Comparison of ENCODE assay signal across 23 cellular contexts in genomic region chr3:66353530-66353929, GRCh38.
A peak's percentile ranks its signal among the peaks of the same experiment; 100 is the strongest.
DNase-seq lines count a peak whose midpoint lies in the region; ATAC-seq, FAIRE-seq and TF ChIP-seq lines count a peak whose summit lies in the region.
"Had no signal": no experiment of that assay in that cellular context is flagged by ENCODE, and none has a peak within 500 bp of the region (broad histone marks: within the 10 kb centered on the region; RNA-seq: fewer than 3 reads in every experiment).

No MANE protein-coding gene starts in this region.

- no peaks in the 10 kb centered on the region for H3K9me1 ChIP-seq in K562 (ENCODE audit: control insufficient read depth, insufficient read depth, low read length)

- no peaks in the 10 kb centered on the region for H3K27me3 Mint-ChIP-seq in H9 (ENCODE audit: low read depth)
- no peaks in the 10 kb centered on the region for H3K27me3 Mint-ChIP-seq in activated CD8-positive, alpha-beta T cell treated with anti-CD3 and anti-CD28 coated beads, Interleukin-2, amount 10 ng/mL, durations not matched to agents 7 days and 5 days (ENCODE audit: low read depth)
- H3K27me3 Mint-ChIP-seq: activated naive CD8-positive, alpha-beta T cell; activated T-cell treated with anti-CD3 and anti-CD28 coated beads, Interleukin-2, amount 50 U/mL, for 24 hours had no signal

- in situ Hi-C loops in K562 (cut with MboI) = no loop called here

- H3K4ac ChIP-seq in H9 (ENCODE audit: low read depth, low read length) = no peak overlapping the region

- FAIRE-seq in K562 (lab: Jason Lieb, UNC) (no peak), urothelium cell line (lab: Jason Lieb, UNC) (no peak)
- FAIRE-seq: GM12878 had no signal

- WGBS in H9 (ENCODE audit: extremely low coverage, insufficient read length, low lambda C conversion rate) = no CpG with 5 or more reads among the region's 6 CpGs
- 18% methylated on average over 5 of the region's 6 CpGs for WGBS in K562 (ENCODE audit: insufficient coverage, low coverage, missing lambda C conversion rate)
- 52 to 65% methylated on average over 6 of the region's 6 CpGs for WGBS in sigmoid colon, 2 donors

- H3K4me1 ChIP-seq in H9 (ENCODE audit: insufficient read depth, low read length) (no peaks in the 10 kb centered on the region), K562 (replicated peaks in 1 of 2; ENCODE audit: control insufficient read depth in 2 of 2, insufficient read depth in 2 of 2, low read length in 2 of 2) (no peaks in the 10 kb centered on the region), sigmoid colon (peaks cover 0 to 20% (median 11%) of the 10 kb centered on the region in 4 donors)
- H3K4me1 ChIP-seq: neural progenitor cell had no signal

- H2BK15ac ChIP-seq in H9 (ENCODE audit: low read depth, low read length) = no peak overlapping the region

- no peak overlapping the region for H3K4me2 ChIP-seq in H9 (ENCODE audit: insufficient read depth, insufficient read length, low read length)
- H3K4me2 ChIP-seq in K562 (ENCODE audit: insufficient read depth, low read length) = no peak overlapping the region
- H3K4me2 ChIP-seq: neural progenitor cell had no signal

- no peaks in the 10 kb centered on the region for H3K36me3 ChIP-seq in K562 (ENCODE audit: control insufficient read depth, insufficient read depth, low read length)
- no peaks in the 10 kb centered on the region for H3K36me3 ChIP-seq in sigmoid colon
- H3K36me3 ChIP-seq: neural progenitor cell had no signal

- H3K4me3 ChIP-seq in K562 (no peak overlapping the region), sigmoid colon (no peak overlapping the region)
- H3K4me3 ChIP-seq: GM12878, lung, neural progenitor cell, skin epidermis had no signal

- peaks cover 5 to 8% of the 10 kb centered on the region in 2 experiments; a peak in 3 of 4 replicates for H3K4me1 Mint-ChIP-seq in H9
- H3K4me1 Mint-ChIP-seq in activated CD8-positive, alpha-beta T cell treated with anti-CD3 and anti-CD28 coated beads, Interleukin-2, amount 10 ng/mL, durations not matched to agents 7 days and 5 days (ENCODE audit: low read depth) = peaks cover 15% of the 10 kb centered on the region

- BruUV-seq in K562 (replicated peaks; lab: Mats Ljungman, UMichigan) = no TSS peak

- no peaks in the 10 kb centered on the region for H3K9me3 Mint-ChIP-seq in H9
- H3K9me3 Mint-ChIP-seq in activated CD8-positive, alpha-beta T cell treated with anti-CD3 and anti-CD28 coated beads, Interleukin-2, amount 10 ng/mL, durations not matched to agents 7 days and 5 days (ENCODE audit: insufficient read depth) = no peaks in the 10 kb centered on the region
- H3K9me3 Mint-ChIP-seq: activated T-cell treated with anti-CD3 and anti-CD28 coated beads, Interleukin-2, amount 50 U/mL, for 24 hours; neural progenitor cell had no signal

- peak overlapping the region; percentile 71 for H3T11ph ChIP-seq in H9 (ENCODE audit: low read length)

- ATAC-seq in K562 = no peak; the same call in 2 of the 3 replicates
- peak; percentile 85 for ATAC-seq in left ventricle myocardium superior
- ATAC-seq in activated CD8-positive, alpha-beta T cell treated with anti-CD3 and anti-CD28 coated beads, Interleukin-2, amount 10 ng/mL, durations not matched to agents 7 days and 5 days = no peak
- ATAC-seq: GM12878 had no signal

- TF ChIP-seq EP300 in K562 (IDR thresholded peaks at IDR 0.05; ENCODE audit: low read length) (no peak), sigmoid colon (IDR thresholded peaks at IDR 0.05) (no peak)

- H4K91ac ChIP-seq in H9 (ENCODE audit: insufficient read length, low read depth, low read length) = no peak overlapping the region

- no peak overlapping the region for H3K9ac ChIP-seq in H9 (ENCODE audit: extremely low read depth, insufficient read length, low read length)
- no peak overlapping the region for H3K9ac ChIP-seq in K562 (ENCODE audit: insufficient read depth in 1 of 2, low read depth in 2 of 2, low read length in 2 of 2)
- H3K9ac ChIP-seq: neural progenitor cell had no signal

- no peak overlapping the region for H2BK12ac ChIP-seq in H9 (ENCODE audit: insufficient read length, low read depth, low read length)

- H3K79me2 ChIP-seq in H9 (ENCODE audit: insufficient read depth, low read length) (no peaks in the 10 kb centered on the region), K562 (ENCODE audit: control insufficient read depth, insufficient read depth, low read length) (no peaks in the 10 kb centered on the region)

- no peak overlapping the region for H3K23ac ChIP-seq in H9 (ENCODE audit: insufficient read length, low read depth, low read length)

- TF ChIP-seq CTCF in H9 (conservative IDR thresholded peaks at IDR 0.05) (no peak), K562 (IDR thresholded peaks at IDR 0.05 in 2 of 3, conservative IDR thresholded peaks at IDR 0.05 in 1 of 3; ENCODE audit: insufficient read depth in 2 of 3, low read depth in 1 of 3, low read length in 3 of 3) (no peak), sigmoid colon (IDR thresholded peaks at IDR 0.05) (no peak)

- H3K4me3 Mint-ChIP-seq in H9 = no peak overlapping the region
- no peak overlapping the region for H3K4me3 Mint-ChIP-seq in activated CD8-positive, alpha-beta T cell treated with anti-CD3 and anti-CD28 coated beads, Interleukin-2, amount 10 ng/mL, durations not matched to agents 7 days and 5 days
- H3K4me3 Mint-ChIP-seq: activated naive CD8-positive, alpha-beta T cell; activated T-cell treated with anti-CD3 and anti-CD28 coated beads, Interleukin-2, amount 50 U/mL, for 24 hours; neural progenitor cell had no signal

- intact Hi-C loops in K562 (cut with micrococcal nuclease) (no loop called here), left ventricle myocardium superior (cut with micrococcal nuclease) (no loop called here), sigmoid colon (cut with DNase I) (no loop called here)

- no peak overlapping the region; a peak in 1 of 7 replicates for H3K27ac Mint-ChIP-seq in H9
- H3K27ac Mint-ChIP-seq in activated CD8-positive, alpha-beta T cell treated with anti-CD3 and anti-CD28 coated beads, Interleukin-2, amount 10 ng/mL, durations not matched to agents 7 days and 5 days = no peak overlapping the region
- H3K27ac Mint-ChIP-seq: activated naive CD8-positive, alpha-beta T cell; activated T-cell treated with anti-CD3 and anti-CD28 coated beads, Interleukin-2, amount 50 U/mL, for 24 hours; neural progenitor cell had no signal

- TF ChIP-seq POLR2A in K562 (conservative IDR thresholded peaks at IDR 0.05) (no peak), sigmoid colon (IDR thresholded peaks at IDR 0.05) (no peak)

- CTCF ChIA-PET in K562 (lab: Yijun Ruan, JAX; ENCODE audit: low intra/inter-chr PET ratio) = no interaction called here
- CTCF ChIA-PET in activated CD8-positive, alpha-beta T cell treated with anti-CD3 and anti-CD28 coated beads, Interleukin-2, amount 10 ng/mL, durations not matched to agents 7 days and 5 days (lab: Charles Lee) = interaction anchor here (1.4 to 4.0 kb wide), 2 partner anchors 11 to 24 kb away, joined by 4 to 22 read pairs; no protein-coding TSS in a partner anchor

- no peaks in the 10 kb centered on the region for H3K79me1 ChIP-seq in H9 (ENCODE audit: insufficient read depth, low read depth, low read length, poor library complexity, severe bottlenecking)

- no peak overlapping the region for H3K18ac ChIP-seq in H9 (ENCODE audit: insufficient read length, low read depth, low read length)

- DNase-seq in H9 (no peak), K562 (ENCODE audit: extremely low read depth in 1 of 4, low spot score in 3 of 4) (peak in 1 of 4 experiments; percentile 26), left ventricle myocardium superior (no peak), sigmoid colon (no peak), NCI-H1417 treated with DMSO at 0.1 percent for 48 hours (lab: John Stamatoyannopoulos, UW) (no peak), urothelium cell line (ENCODE audit: low spot score) (no peak)
- DNase-seq in activated CD8-positive, alpha-beta T cell treated with anti-CD3 and anti-CD28 coated beads, Interleukin-2, amount 10 ng/mL, durations not matched to agents 7 days and 5 days = no peak
- DNase-seq: activated CD4-positive, alpha-beta T cell treated with anti-CD3 and anti-CD28 coated beads, Interleukin-2, amount 50 U/mL, for 1 hour; activated T-cell treated with anti-CD3 and anti-CD28 coated beads, Interleukin-2, amount 50 U/mL, for 24 hours; C1 segment of cervical spinal cord; cerebellar nuclear complex; KBM-7; NCI-H1105 treated with DMSO at 0.1 percent for 48 hours; NCI-H446; SIG-M5; stimulated activated naive CD4-positive, alpha-beta T cell; T-helper 9 cell had no signal

- H3K27ac ChIP-seq in H9 (ENCODE audit: insufficient read length, low read depth, low read length) (no peak overlapping the region), K562 (ENCODE audit: extremely low read depth, low read depth, low read length) (no peak overlapping the region), sigmoid colon (peak overlapping the region in 3 of 4 donors; percentile 17 to 45 (median 33))
- H3K27ac ChIP-seq: epithelial cell of prostate, neural progenitor cell, skin epidermis had no signal

- H3K14ac ChIP-seq in H9 (ENCODE audit: insufficient read depth, low read length) = no peak overlapping the region

- no peaks in the 10 kb centered on the region for H4K20me1 ChIP-seq in H9 (ENCODE audit: control insufficient read depth, insufficient read depth, insufficient read length)
- H4K20me1 ChIP-seq in K562 (replicated peaks; ENCODE audit: control insufficient read depth, insufficient read depth, low read length) = no peaks in the 10 kb centered on the region; the same call in 1 of the 2 replicates

- H2BK120ac ChIP-seq in H9 (ENCODE audit: low read depth, low read length, poor library complexity, severe bottlenecking) = no peak overlapping the region

- no peaks in the 10 kb centered on the region for H3K9me3 ChIP-seq in H9 (ENCODE audit: control insufficient read depth, low read depth, low read length)
- H3K9me3 ChIP-seq in K562 (replicated peaks; ENCODE audit: control insufficient read depth, insufficient read depth, low read depth, low read length) = no peaks in the 10 kb centered on the region
- H3K9me3 ChIP-seq in sigmoid colon = no peaks in the 10 kb centered on the region

- no peaks in the 10 kb centered on the region for H3K23me2 ChIP-seq in H9 (ENCODE audit: insufficient read length, low read depth, low read length, poor library complexity, severe bottlenecking)

- no peak overlapping the region for H4K8ac ChIP-seq in H9 (replicated peaks; ENCODE audit: insufficient read length, low read depth, low read length)

- no peak overlapping the region for H2BK5ac ChIP-seq in H9 (ENCODE audit: insufficient read length, low read length)

- no peak overlapping the region for H2AFZ ChIP-seq in H9 (ENCODE audit: low read length)
- H2AFZ ChIP-seq in K562 (ENCODE audit: low read depth, low read length) = no peak overlapping the region
- H2AFZ ChIP-seq: neural progenitor cell had no signal

- H3K56ac ChIP-seq in H9 (ENCODE audit: insufficient read length, low read depth, low read length) = no peak overlapping the region

- H3K27me3 ChIP-seq in H9 (ENCODE audit: insufficient read depth, low read length) (no peaks in the 10 kb centered on the region), K562 (ENCODE audit: control insufficient read depth in 2 of 2, insufficient read depth in 2 of 2, low read length in 2 of 2) (no peaks in the 10 kb centered on the region), sigmoid colon (no peaks in the 10 kb centered on the region)
- H3K27me3 ChIP-seq: neural progenitor cell had no signal

- POLR2A ChIA-PET in K562 (lab: Yijun Ruan, JAX) = interaction anchor here (0.6 kb wide), 1 partner anchor 475 kb away, joined by 3 read pairs; no protein-coding TSS in a partner anchor
- POLR2A ChIA-PET in activated CD8-positive, alpha-beta T cell treated with anti-CD3 and anti-CD28 coated beads, Interleukin-2, amount 10 ng/mL, durations not matched to agents 7 days and 5 days (lab: Charles Lee) = no interaction called here

- no peaks in the 10 kb centered on the region for H3K36me3 Mint-ChIP-seq in H9 (ENCODE audit: insufficient read depth in 1 of 3, low read depth in 3 of 3)
- no peaks in the 10 kb centered on the region for H3K36me3 Mint-ChIP-seq in activated CD8-positive, alpha-beta T cell treated with anti-CD3 and anti-CD28 coated beads, Interleukin-2, amount 10 ng/mL, durations not matched to agents 7 days and 5 days (ENCODE audit: low read depth)
- H3K36me3 Mint-ChIP-seq: neural progenitor cell had no signal

- H2BK20ac ChIP-seq in H9 (ENCODE audit: low read depth, low read length, poor library complexity, severe bottlenecking) = no peak overlapping the region

- no peak overlapping the region for H2AK5ac ChIP-seq in H9 (ENCODE audit: insufficient read length, low read length)

- TF ChIP-seq RAD21 in K562 (CRISPR knock-in tag; conservative IDR thresholded peaks at IDR 0.05 in 1 of 2, IDR thresholded peaks at IDR 0.05 in 1 of 2) = no peak

- H4K5ac ChIP-seq in H9 (ENCODE audit: insufficient read length, low read depth, low read length) = no peak overlapping the region

Comparison
In these comparisons a context has a peak if more than half of its experiments do, and no peak if none do; other contexts are left out.
1. H3K27ac ChIP-seq: peak in sigmoid colon (3 of 4); none in H9 (single experiment) and K562 (single experiment).